ENCODE assay signal across 14 cellular contexts in the genomic region with DNA sequence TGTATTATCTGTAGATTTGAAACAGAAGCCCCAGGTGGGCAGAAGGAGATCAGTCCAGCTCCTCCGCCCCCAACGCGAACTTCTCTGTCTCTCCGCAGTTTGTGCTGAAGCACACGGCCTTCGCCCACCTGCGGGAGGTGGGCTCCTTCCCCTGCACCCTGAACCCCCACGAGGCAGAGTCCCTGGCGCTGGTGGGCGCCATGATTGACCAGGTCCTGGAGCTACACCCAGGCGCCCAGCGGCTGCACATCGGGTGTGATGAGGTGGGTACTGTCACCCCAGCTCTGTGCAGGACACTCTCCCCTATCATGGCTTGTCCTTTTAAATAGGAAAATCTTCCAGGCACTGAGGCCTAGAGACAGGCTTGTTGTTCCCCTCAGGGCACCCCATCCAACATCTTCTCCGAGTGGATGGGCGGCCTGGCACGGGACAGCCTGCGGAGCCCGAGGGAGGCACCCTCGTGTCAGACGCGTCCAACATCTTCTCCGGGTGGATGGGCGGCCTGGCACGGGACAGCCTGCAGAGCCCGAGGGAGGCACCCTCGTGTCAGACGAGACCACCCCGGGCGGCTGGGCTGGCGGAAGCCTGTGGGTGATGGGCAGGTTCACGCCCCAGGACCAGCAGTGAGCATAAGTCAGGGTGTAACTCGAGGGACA.
"Had no signal": no experiment of that assay in that cellular context is flagged by ENCODE, and none has a peak within 500 bp of the region (broad histone marks: within the 10 kb centered on the region; RNA-seq: fewer than 3 reads in every experiment).

No MANE protein-coding gene starts in this region.

- H3K36me3 ChIP-seq: thoracic aorta had no signal

- H3K9me3 Mint-ChIP-seq: naive thymus-derived CD8-positive, alpha-beta T cell; stimulated activated naive CD8-positive, alpha-beta T cell treated with anti-CD3 and anti-CD28 coated beads, Interleukin-15, amount 100 ng/mL, for 72 hours; T-helper 1 cell treated with Interleukin-12 subunit alpha and Interleukin-12 subunit beta and Interleukin-4 antibody, amounts not matched to agents 30 μg/mL and 1 μg/mL, for 36 hours had no signal

- H3K27me3 ChIP-seq: upper lobe of right lung had no signal

- H3K9me3 ChIP-seq: left ventricle myocardium inferior, mucosa of descending colon, thoracic aorta, upper lobe of right lung had no signal

- H3K4me3 ChIP-seq: left ventricle myocardium inferior, mucosa of descending colon, skin epidermis, thoracic aorta, upper lobe of right lung had no signal

- H3K27me3 Mint-ChIP-seq: naive thymus-derived CD8-positive, alpha-beta T cell; stimulated activated naive CD8-positive, alpha-beta T cell treated with anti-CD3 and anti-CD28 coated beads, Interleukin-15, amount 100 ng/mL, for 72 hours had no signal

- H3K4me1 ChIP-seq: left ventricle myocardium inferior, upper lobe of right lung had no signal

- H3K4me3 Mint-ChIP-seq: stimulated activated naive CD8-positive, alpha-beta T cell treated with anti-CD3 and anti-CD28 coated beads, Interleukin-15, amount 100 ng/mL, for 72 hours; T-helper 1 cell treated with Interleukin-12 subunit alpha and Interleukin-12 subunit beta and Interleukin-4 antibody, amounts not matched to agents 30 μg/mL and 1 μg/mL, for 36 hours had no signal

- H3K27ac ChIP-seq: left ventricle myocardium inferior, thoracic aorta, upper lobe of right lung had no signal

- DNase-seq: activated CD4-positive, alpha-beta T cell treated with anti-CD3 and anti-CD28 coated beads, Interleukin-2, amount 50 U/mL, for 1 hour; activated naive CD4-positive, alpha-beta T cell treated with anti-CD3 and anti-CD28 coated beads, Interleukin-2, amount 50 U/mL, for 16 hours; activated T-cell treated with anti-CD3 and anti-CD28 coated beads, Interleukin-2, amount 50 U/mL, for 1 hour; kidney; left ventricle myocardium inferior; nucleus accumbens; stimulated activated CD4-positive, alpha-beta T cell treated with anti-CD3 and anti-CD28 coated beads, Interleukin-4, amount 100 ng/mL, for 24 hours; stimulated activated naive CD8-positive, alpha-beta T cell treated with anti-CD3 and anti-CD28 coated beads, Interleukin-15, amount 100 ng/mL, for 72 hours; upper lobe of right lung had no signal
